11 cellular contexts compared by ENCODE assay signal in genomic region chr11:22780914-22781593, GRCh38. TPM values are rescaled to one million over a fixed set of nuclear protein-coding genes. Genes with fewer than 3 reads are reported as not detected.
A peak's percentile ranks its signal among the peaks of the same experiment; 100 is the strongest.
DNase-seq lines count a peak whose midpoint lies in the region; ATAC-seq and TF ChIP-seq lines count a peak whose summit lies in the region.
"Had no signal": no experiment of that assay in that cellular context is flagged by ENCODE, and none has a peak within 500 bp of the region (broad histone marks: within the 10 kb centered on the region; RNA-seq: fewer than 3 reads in every experiment).

No MANE protein-coding gene starts in this region.

- no peak overlapping the region for H3K27ac ChIP-seq in SK-N-SH (ENCODE audit: low read depth in 2 of 2, low read length in 1 of 2)
- H3K27ac ChIP-seq in MM.1S (ENCODE audit: low read length): no peak overlapping the region
- no peak overlapping the region for H3K27ac ChIP-seq in Peyer's patch
- H3K27ac ChIP-seq: HL-60 had no signal

- H3K4me1 ChIP-seq in SK-N-SH (ENCODE audit: control insufficient read depth in 1 of 2, insufficient read depth in 2 of 2, low read depth in 1 of 2, low read length in 1 of 2): peaks cover 4 to 8% of the 10 kb centered on the region in 2 experiments; a peak in 3 of 4 replicates
- H3K4me1 ChIP-seq in MM.1S (ENCODE audit: low read length): peaks cover 31% of the 10 kb centered on the region
- no peaks in the 10 kb centered on the region for H3K4me1 ChIP-seq in Peyer's patch

- H3K4me3 ChIP-seq in SK-N-SH (ENCODE audit: low read depth in 2 of 2, low read length in 1 of 2) (no peak overlapping the region), MM.1S (ENCODE audit: low read length) (no peak overlapping the region), Peyer's patch (no peak overlapping the region)

- H3K79me2 ChIP-seq in SK-N-SH (ENCODE audit: insufficient read depth) (no peaks in the 10 kb centered on the region), MM.1S (ENCODE audit: low read length) (peaks cover 66% of the 10 kb centered on the region)

- H4K20me1 ChIP-seq in SK-N-SH (ENCODE audit: insufficient read depth): no peaks in the 10 kb centered on the region
- no peaks in the 10 kb centered on the region for H4K20me1 ChIP-seq in MM.1S (ENCODE audit: insufficient read depth, low read length)

- no peak for TF ChIP-seq RAD21 in SK-N-SH (IDR thresholded peaks at IDR 0.05; ENCODE audit: low read length)

- H3K9me3 ChIP-seq in SK-N-SH (no peaks in the 10 kb centered on the region), MM.1S (replicated peaks; ENCODE audit: insufficient read depth, low read length) (no peaks in the 10 kb centered on the region), Peyer's patch (no peaks in the 10 kb centered on the region)

- H3K4me2 ChIP-seq in SK-N-SH (no peak overlapping the region), MM.1S (ENCODE audit: low read depth, low read length) (no peak overlapping the region)

- H3K36me3 ChIP-seq in SK-N-SH (replicated peaks in 1 of 2; ENCODE audit: control insufficient read depth in 1 of 2, insufficient read depth in 2 of 2, low read length in 1 of 2) (no peaks in the 10 kb centered on the region), MM.1S (replicated peaks; ENCODE audit: insufficient read depth, low read length) (no peaks in the 10 kb centered on the region), Peyer's patch (no peaks in the 10 kb centered on the region)

- TF ChIP-seq EP300 in SK-N-SH (IDR thresholded peaks at IDR 0.05; ENCODE audit: borderline replicate concordance in 1 of 2, low read depth in 1 of 2, low read length in 1 of 2): no peak

- CTCF ChIA-PET in SK-N-SH (lab: Yijun Ruan, JAX): interaction anchor here (1.1 to 1.3 kb wide), 2 partner anchors 110 to 241 kb away, joined by 4 to 5 read pairs; no protein-coding TSS in a partner anchor

- H3F3A ChIP-seq in SK-N-SH (replicated peaks; ENCODE audit: insufficient read depth) (peaks cover 5% of the 10 kb centered on the region), MM.1S (ENCODE audit: insufficient read depth, low read length) (peaks cover 18% of the 10 kb centered on the region)

- ATAC-seq in SK-N-SH treated with all-trans-retinoic acid at 6 μM for 48 hours (no peak), HG02642 (IDR thresholded peaks at IDR 0.05; ENCODE audit: poor library complexity, unreplicated experiment) (peak; percentile 89)
- ATAC-seq in stimulated activated effector memory CD8-positive, alpha-beta T cell treated with anti-CD3 and anti-CD28 coated beads, Interleukin-12 subunit alpha, Interleukin-12 subunit beta, amount 100 ng/mL, for 72 hours: peak; percentile 48

- H3K4me1 Mint-ChIP-seq in stimulated activated effector memory CD8-positive, alpha-beta T cell treated with anti-CD3 and anti-CD28 coated beads, Interleukin-12 subunit alpha, Interleukin-12 subunit beta, amount 100 ng/mL, for 72 hours: no peaks in the 10 kb centered on the region

- peak; percentile 20 for DNase-seq in SK-N-SH
- DNase-seq in MM.1S: peak; percentile 37
- no peak for DNase-seq in stimulated activated effector memory CD8-positive, alpha-beta T cell treated with anti-CD3 and anti-CD28 coated beads, Interleukin-12 subunit alpha, Interleukin-12 subunit beta, amount 100 ng/mL, for 72 hours (ENCODE audit: low spot score in 2 of 2)
- no peak for DNase-seq in NCI-H446 treated with DMSO at 0.1 percent for 48 hours (lab: John Stamatoyannopoulos, UW)
- DNase-seq in SIG-M5 treated with dmso at 0.1 percent for 504 hours (lab: John Stamatoyannopoulos, UW; ENCODE audit: unreplicated experiment): no peak
- DNase-seq in Peyer's patch: no peak
- DNase-seq: activated gamma-delta T cell had no signal

- TF ChIP-seq CTCF in SK-N-SH (IDR thresholded peaks at IDR 0.05) (no peak), MM.1S (IDR thresholded peaks at IDR 0.05; ENCODE audit: low read length) (no peak), Peyer's patch (IDR thresholded peaks at IDR 0.05) (no peak)

- H3K9ac ChIP-seq in SK-N-SH: no peak overlapping the region
- H3K9ac ChIP-seq in MM.1S (ENCODE audit: low read length): no peak overlapping the region

- H3K9me2 ChIP-seq in SK-N-SH (no peaks in the 10 kb centered on the region), MM.1S (replicated peaks; ENCODE audit: insufficient read depth, low read length) (no peaks in the 10 kb centered on the region)

- POLR2A ChIA-PET in SK-N-SH (lab: Yijun Ruan, JAX): no interaction called here

- no peaks in the 10 kb centered on the region; the same call in 1 of the 2 replicates for H3K27me3 ChIP-seq in SK-N-SH (ENCODE audit: insufficient read depth)
- H3K27me3 ChIP-seq in MM.1S (replicated peaks; ENCODE audit: insufficient read depth, low read length): no peaks in the 10 kb centered on the region
- no peaks in the 10 kb centered on the region for H3K27me3 ChIP-seq in Peyer's patch

- H3K9me3 Mint-ChIP-seq in stimulated activated effector memory CD8-positive, alpha-beta T cell treated with anti-CD3 and anti-CD28 coated beads, Interleukin-12 subunit alpha, Interleukin-12 subunit beta, amount 100 ng/mL, for 72 hours: no peaks in the 10 kb centered on the region

- no peak overlapping the region for H3K4me3 Mint-ChIP-seq in stimulated activated effector memory CD8-positive, alpha-beta T cell treated with anti-CD3 and anti-CD28 coated beads, Interleukin-12 subunit alpha, Interleukin-12 subunit beta, amount 100 ng/mL, for 72 hours
- H3K4me3 Mint-ChIP-seq: mesothelial cell of epicardium had no signal

- no peak for TF ChIP-seq POLR2A in Peyer's patch (IDR thresholded peaks at IDR 0.05)

- WGBS in SK-N-SH (ENCODE audit: low lambda C conversion rate): 39% methylated on average over 3 of the region's 3 CpGs

- peak overlapping the region; percentile 46 for H3K27ac Mint-ChIP-seq in stimulated activated effector memory CD8-positive, alpha-beta T cell treated with anti-CD3 and anti-CD28 coated beads, Interleukin-12 subunit alpha, Interleukin-12 subunit beta, amount 100 ng/mL, for 72 hours
- H3K27ac Mint-ChIP-seq: mesothelial cell of epicardium had no signal

- no peak overlapping the region for H2AFZ ChIP-seq in SK-N-SH (ENCODE audit: low read depth)
- no peak overlapping the region for H2AFZ ChIP-seq in MM.1S (ENCODE audit: low read length)

- H3K36me3 Mint-ChIP-seq in stimulated activated effector memory CD8-positive, alpha-beta T cell treated with anti-CD3 and anti-CD28 coated beads, Interleukin-12 subunit alpha, Interleukin-12 subunit beta, amount 100 ng/mL, for 72 hours: no peaks in the 10 kb centered on the region

TF ChIP-seq in SK-N-SH, 30 proteins besides CTCF, POLR2A, EP300 and RAD21 (continues in another document):
- TF ChIP-seq POLR2AphosphoS5 (IDR thresholded peaks at IDR 0.05; ENCODE audit: low read depth, low read length) (no peak), USF1 (IDR thresholded peaks at IDR 0.05; ENCODE audit: borderline replicate concordance, low read depth) (no peak), GATA2 (CRISPR knock-in tag; IDR thresholded peaks at IDR 0.05) (no peak), RXRA (IDR thresholded peaks at IDR 0.05; ENCODE audit: borderline replicate concordance, low read depth) (no peak), FOXM1 (IDR thresholded peaks at IDR 0.05; ENCODE audit: low read depth) (no peak), TEAD4 (IDR thresholded peaks at IDR 0.05; ENCODE audit: borderline replicate concordance, insufficient read depth) (no peak)
- TF ChIP-seq, protein P1, sequence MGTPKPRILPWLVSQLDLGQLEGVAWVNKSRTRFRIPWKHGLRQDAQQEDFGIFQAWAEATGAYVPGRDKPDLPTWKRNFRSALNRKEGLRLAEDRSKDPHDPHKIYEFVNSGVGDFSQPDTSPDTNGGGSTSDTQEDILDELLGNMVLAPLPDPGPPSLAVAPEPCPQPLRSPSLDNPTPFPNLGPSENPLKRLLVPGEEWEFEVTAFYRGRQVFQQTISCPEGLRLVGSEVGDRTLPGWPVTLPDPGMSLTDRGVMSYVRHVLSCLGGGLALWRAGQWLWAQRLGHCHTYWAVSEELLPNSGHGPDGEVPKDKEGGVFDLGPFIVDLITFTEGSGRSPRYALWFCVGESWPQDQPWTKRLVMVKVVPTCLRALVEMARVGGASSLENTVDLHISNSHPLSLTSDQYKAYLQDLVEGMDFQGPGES (IDR thresholded peaks at IDR 0.05; ENCODE audit: low read depth, low read length): no peak

TF ChIP-seq in SK-N-SH treated with all-trans-retinoic acid at 6 μM for 48 hours, 23 proteins besides CTCF, POLR2A, EP300 and RAD21 (continues in another document):
- TF ChIP-seq SNAI2 (CRISPR knock-in tag; IDR thresholded peaks at IDR 0.05) (no peak), ZC3H10 (CRISPR knock-in tag; IDR thresholded peaks at IDR 0.05) (no peak), RARB (CRISPR knock-in tag; IDR thresholded peaks at IDR 0.05) (no peak), CSDC2 (CRISPR knock-in tag; IDR thresholded peaks at IDR 0.05) (no peak), ESRRG (CRISPR knock-in tag; IDR thresholded peaks at IDR 0.05) (no peak), ZNF70 (CRISPR knock-in tag; IDR thresholded peaks at IDR 0.05) (no peak)
- TF ChIP-seq, protein P2, sequence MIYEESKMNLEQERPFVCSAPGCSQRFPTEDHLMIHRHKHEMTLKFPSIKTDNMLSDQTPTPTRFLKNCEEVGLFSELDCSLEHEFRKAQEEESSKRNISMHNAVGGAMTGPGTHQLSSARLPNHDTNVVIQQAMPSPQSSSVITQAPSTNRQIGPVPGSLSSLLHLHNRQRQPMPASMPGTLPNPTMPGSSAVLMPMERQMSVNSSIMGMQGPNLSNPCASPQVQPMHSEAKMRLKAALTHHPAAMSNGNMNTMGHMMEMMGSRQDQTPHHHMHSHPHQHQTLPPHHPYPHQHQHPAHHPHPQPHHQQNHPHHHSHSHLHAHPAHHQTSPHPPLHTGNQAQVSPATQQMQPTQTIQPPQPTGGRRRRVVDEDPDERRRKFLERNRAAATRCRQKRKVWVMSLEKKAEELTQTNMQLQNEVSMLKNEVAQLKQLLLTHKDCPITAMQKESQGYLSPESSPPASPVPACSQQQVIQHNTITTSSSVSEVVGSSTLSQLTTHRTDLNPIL (CRISPR knock-in tag; IDR thresholded peaks at IDR 0.05; ENCODE audit: low read depth): no peak

RNA-seq across cellular contexts. Expression of gene SVIP, which starts 48.5 kb away (rescaled TPM):
- polyA plus RNA-seq in SK-N-SH (2012; rRNA removed): 6.0 and 6.2 TPM in 2 replicates
- 9.7 and 17.9 TPM in 2 replicates for polyA plus RNA-seq in SK-N-SH (2012; cell fraction: cytosol; rRNA removed)
- polyA plus RNA-seq in SK-N-SH (2012; cell fraction: nucleus; rRNA removed): 1.5 and 2.8 TPM in 2 replicates
- 10 to 100 TPM in 3 of 4 donors, 1 to 10 TPM in 1; 9.5 to 13.4 (median 12.0) TPM for total RNA-seq in Peyer's patch

Comparison
In these comparisons a context has a peak if more than half of its experiments do, and no peak if none do; other contexts are left out.
1. DNase-seq: peak in SK-N-SH (single experiment) and MM.1S (single experiment); none in stimulated activated effector memory CD8-positive, alpha-beta T cell treated with anti-CD3 and anti-CD28 coated beads, Interleukin-12 subunit alpha, Interleukin-12 subunit beta, amount 100 ng/mL, for 72 hours (0 of 2), NCI-H446 treated with DMSO at 0.1 percent for 48 hours (single experiment), SIG-M5 treated with dmso at 0.1 percent for 504 hours (single experiment) and Peyer's patch (0 of 3).